21 cellular contexts compared by ENCODE assay signal in genomic region chr2:168443818-168444217, GRCh38. TPM values are rescaled to one million over a fixed set of nuclear protein-coding genes. Genes with fewer than 3 reads are reported as not detected.
DNase-seq lines count a peak whose midpoint lies in the region; ATAC-seq and TF ChIP-seq lines count a peak whose summit lies in the region.
"Had no signal": no experiment of that assay in that cellular context is flagged by ENCODE, and none has a peak within 500 bp of the region (broad histone marks: within the 10 kb centered on the region; RNA-seq: fewer than 3 reads in every experiment).

No MANE protein-coding gene starts in this region.

- TF ChIP-seq CTCF in mammary epithelial cell (conservative IDR thresholded peaks at IDR 0.05 in 1 of 2, IDR thresholded peaks at IDR 0.05 in 1 of 2; ENCODE audit: extremely low read depth in 1 of 2, insufficient read depth in 1 of 2, low read depth in 1 of 2, low read length in 2 of 2) (peak; percentile 25 to 59), MCF 10A (IDR thresholded peaks at IDR 0.05; ENCODE audit: unreplicated experiment) (no peak), cardiac fibroblast (IDR thresholded peaks at IDR 0.05; ENCODE audit: low read depth, low read length) (peak; percentile 4), liver (IDR thresholded peaks at IDR 0.05; ENCODE audit: low read depth, low read length, missing input control) (peak; percentile 2), transverse colon (IDR thresholded peaks at IDR 0.05) (no peak)

- H3K79me2 ChIP-seq in mammary epithelial cell (ENCODE audit: insufficient read depth, low read length) (no peaks in the 10 kb centered on the region), Karpas-422 (ENCODE audit: low read length) (no peaks in the 10 kb centered on the region)

- peaks cover 7% of the 10 kb centered on the region for H3K9me3 Mint-ChIP-seq in MCF 10A (ENCODE audit: unreplicated experiment)

- H4K20me1 ChIP-seq in mammary epithelial cell (ENCODE audit: insufficient read depth, low read length), result no peaks in the 10 kb centered on the region
- no peaks in the 10 kb centered on the region for H4K20me1 ChIP-seq in Karpas-422 (ENCODE audit: insufficient read depth, low read depth, low read length)
- H4K20me1 ChIP-seq: BLaER1 treated with 17β-estradiol and CSF1 and Interleukin-3, amounts not matched to agents 10 nM and 100 nM had no signal

- BruUV-seq in mammary epithelial cell (replicated peaks; lab: Mats Ljungman, UMichigan) (no TSS peak), MCF 10A (replicated peaks; lab: Mats Ljungman, UMichigan) (no TSS peak)

- intact Hi-C loops in mammary epithelial cell (cut with micrococcal nuclease) (loop anchor here (2.0 to 5.0 kb wide), 3 partner anchors 97 to 315 kb away; no protein-coding TSS in a partner anchor), MCF 10A (cut with micrococcal nuclease) (no loop called here), transverse colon (cut with DNase I; ENCODE audit: low total_unique reads) (no loop called here)

- no peaks in the 10 kb centered on the region for H3K9me2 ChIP-seq in Karpas-422 (replicated peaks; ENCODE audit: insufficient read depth, low read length)

- H3K4me2 ChIP-seq in mammary epithelial cell (ENCODE audit: insufficient read depth, low read depth, low read length), result no peak overlapping the region
- H3K4me2 ChIP-seq in Karpas-422 (ENCODE audit: low read depth, low read length, poor library complexity, severe bottlenecking), result no peak overlapping the region
- H3K4me2 ChIP-seq: BLaER1 treated with 17β-estradiol and CSF1 and Interleukin-3, amounts not matched to agents 10 nM and 100 nM had no signal

- DNase-seq in mammary epithelial cell, result peak; percentile 42
- DNase-seq in MCF 10A (ENCODE audit: unreplicated experiment), result no peak
- peak; percentile 40 for DNase-seq in Karpas-422
- DNase-seq in cardiac fibroblast (ENCODE audit: low read depth in 2 of 2), result no peak
- DNase-seq in NCI-H446 (lab: John Stamatoyannopoulos, UW), result no peak
- DNase-seq in transverse colon, result no peak
- DNase-seq: activated CD4-positive, alpha-beta T cell treated with anti-CD3 and anti-CD28 coated beads for 1 hour; activated effector memory CD4-positive, alpha-beta T cell treated with anti-CD3 and anti-CD28 coated beads, Interleukin-2, amount 50 U/mL, for 16 hours; Caco-2; effector memory CD4-positive, alpha-beta T cell; KBM-7; NCI-H1694 treated with DMSO at 0.1 percent for 48 hours; SHP77; stimulated activated CD8-positive, alpha-beta memory T cell treated with anti-CD3 and anti-CD28 coated beads, Interleukin-4, amount 100 ng/mL, for 48 hours; stomach; tibial artery had no signal

- peaks cover 9% of the 10 kb centered on the region for H3K4me1 Mint-ChIP-seq in MCF 10A (ENCODE audit: insufficient read depth, unreplicated experiment)

- no peak overlapping the region for H3K27ac Mint-ChIP-seq in MCF 10A (ENCODE audit: low read depth, unreplicated experiment)

- peaks cover 3% of the 10 kb centered on the region for H3K9me3 ChIP-seq in mammary epithelial cell (replicated peaks; ENCODE audit: insufficient read depth, low read length)
- no peaks in the 10 kb centered on the region for H3K9me3 ChIP-seq in Karpas-422 (ENCODE audit: low read length)
- H3K9me3 ChIP-seq in liver (ENCODE audit: control insufficient read depth in 4 of 4, low read length in 3 of 4), result no peaks in the 10 kb centered on the region
- H3K9me3 ChIP-seq in transverse colon, result peaks cover 0 to 4% of the 10 kb centered on the region in 2 donors
- H3K9me3 ChIP-seq: prostate gland, tibial artery had no signal

- TF ChIP-seq RAD21 in liver (IDR thresholded peaks at IDR 0.05), result peak; percentile 31 to 65

- TF ChIP-seq POLR2A in transverse colon (IDR thresholded peaks at IDR 0.05), result no peak

- H3K27me3 ChIP-seq in mammary epithelial cell (ENCODE audit: insufficient read depth, low read length) (no peaks in the 10 kb centered on the region), Karpas-422 (ENCODE audit: low read length) (no peaks in the 10 kb centered on the region), liver (ENCODE audit: control insufficient read depth in 4 of 4, insufficient read depth in 4 of 4, low read length in 3 of 4) (no peaks in the 10 kb centered on the region), transverse colon (no peaks in the 10 kb centered on the region)
- H3K27me3 ChIP-seq: BLaER1 treated with 17β-estradiol and CSF1 and Interleukin-3, amounts not matched to agents 10 nM and 100 nM; stomach; tibial artery had no signal

- no peak for ATAC-seq in GM18517 (IDR thresholded peaks at IDR 0.05; ENCODE audit: unreplicated experiment)
- ATAC-seq: esophagus mucosa had no signal

- H2AFZ ChIP-seq in mammary epithelial cell (ENCODE audit: low read depth, low read length), result no peak overlapping the region
- H2AFZ ChIP-seq in Karpas-422 (ENCODE audit: low read length), result no peak overlapping the region

- in situ Hi-C loops in mammary epithelial cell (cut with MboI; ENCODE audit: low sequenced_read_pairs in 2 of 2), result no loop called here
- in situ Hi-C loops in transverse colon (cut with MboI; ENCODE audit: low pct_ligation_motif_present in 1 of 4, low pct_unique_long_range_greater_than_20kb in 1 of 4, low sequenced_read_pairs in 3 of 4), result no loop called here

- H3K27ac ChIP-seq in mammary epithelial cell (ENCODE audit: insufficient read depth, low read depth, low read length) (no peak overlapping the region), Karpas-422 (ENCODE audit: low read length) (no peak overlapping the region), liver (ENCODE audit: low read depth in 1 of 2, low read length in 2 of 2) (no peak overlapping the region), transverse colon (no peak overlapping the region)
- H3K27ac ChIP-seq: BLaER1 treated with 17β-estradiol and CSF1 and Interleukin-3, amounts not matched to agents 10 nM and 100 nM; prostate gland; stomach; tibial artery had no signal

- no peak overlapping the region for H3K9ac ChIP-seq in mammary epithelial cell (ENCODE audit: insufficient read depth, low read length)
- H3K9ac ChIP-seq in Karpas-422 (ENCODE audit: low read length), result no peak overlapping the region
- H3K9ac ChIP-seq in liver (ENCODE audit: low read depth in 1 of 2, low read length in 2 of 2), result no peak overlapping the region
- H3K9ac ChIP-seq: BLaER1 treated with 17β-estradiol and CSF1 and Interleukin-3, amounts not matched to agents 10 nM and 100 nM had no signal

- no peaks in the 10 kb centered on the region for H3K36me3 ChIP-seq in mammary epithelial cell (ENCODE audit: insufficient read depth, low read length)
- H3K36me3 ChIP-seq in Karpas-422 (ENCODE audit: insufficient read depth, low read length), result no peaks in the 10 kb centered on the region
- no peaks in the 10 kb centered on the region for H3K36me3 ChIP-seq in liver (ENCODE audit: control insufficient read depth in 4 of 4, insufficient read depth in 3 of 4, low read depth in 1 of 4, low read length in 3 of 4)
- H3K36me3 ChIP-seq in transverse colon, result no peaks in the 10 kb centered on the region
- H3K36me3 ChIP-seq: BLaER1 treated with 17β-estradiol and CSF1 and Interleukin-3, amounts not matched to agents 10 nM and 100 nM; prostate gland; stomach; tibial artery had no signal

- H3K4me3 ChIP-seq in mammary epithelial cell (replicated peaks in 1 of 3; ENCODE audit: insufficient read depth in 1 of 3, low read depth in 2 of 3, low read length in 3 of 3), result no peak overlapping the region
- H3K4me3 ChIP-seq in Karpas-422 (ENCODE audit: low read length), result no peak overlapping the region
- H3K4me3 ChIP-seq in cardiac fibroblast (replicated peaks in 1 of 2; ENCODE audit: low read depth in 2 of 2, low read length in 2 of 2), result no peak overlapping the region
- H3K4me3 ChIP-seq in liver (ENCODE audit: low read depth in 1 of 3, low read length in 3 of 3), result no peak overlapping the region
- H3K4me3 ChIP-seq in transverse colon, result no peak overlapping the region
- H3K4me3 ChIP-seq: BLaER1 treated with 17β-estradiol and CSF1 and Interleukin-3, amounts not matched to agents 10 nM and 100 nM; prostate gland; stomach; tibial artery had no signal

- TF ChIP-seq EP300 in transverse colon (IDR thresholded peaks at IDR 0.05; ENCODE audit: low read depth), result no peak

- H3K4me1 ChIP-seq in mammary epithelial cell (ENCODE audit: insufficient read depth, low read length), result no peaks in the 10 kb centered on the region
- peaks cover 9% of the 10 kb centered on the region for H3K4me1 ChIP-seq in Karpas-422 (ENCODE audit: low read length)
- H3K4me1 ChIP-seq in liver (ENCODE audit: control insufficient read depth in 4 of 4, insufficient read depth in 4 of 4, low read length in 3 of 4), result peaks cover 0 to 10% (median 2%) of the 10 kb centered on the region in 4 donors
- no peaks in the 10 kb centered on the region for H3K4me1 ChIP-seq in transverse colon
- H3K4me1 ChIP-seq: Caco-2, prostate gland had no signal

- POLR2A ChIA-PET in MCF 10A (lab: Yijun Ruan, JAX), result interaction anchor here (0.7 kb wide), 1 partner anchor 14 kb away, joined by 3 read pairs; no protein-coding TSS in a partner anchor

- no peaks in the 10 kb centered on the region for H3K36me3 Mint-ChIP-seq in MCF 10A (ENCODE audit: insufficient read depth, unreplicated experiment)

- CTCF ChIA-PET in mammary epithelial cell (lab: Charles Lee; ENCODE audit: low non-redundant PET) (no interaction called here), MCF 10A (lab: Yijun Ruan, JAX) (interaction anchor here (0.7 kb wide), 1 partner anchor 8 kb away, joined by 3 read pairs; no protein-coding TSS in a partner anchor)

- dilution Hi-C loops in mammary epithelial cell (cut with HindIII; ENCODE audit: low sequenced_read_pairs), result no loop called here

- no peak overlapping the region for H3K4me3 Mint-ChIP-seq in MCF 10A (ENCODE audit: unreplicated experiment)

- no peaks in the 10 kb centered on the region for H3K27me3 Mint-ChIP-seq in MCF 10A (ENCODE audit: insufficient read depth, unreplicated experiment)

RNA-seq across cellular contexts. Expression of gene CERS6, which starts 12.3 kb away (rescaled TPM):
- 10 to 100 TPM; 34.9 to 74.5 TPM for total RNA-seq in mammary epithelial cell
- 15.4 TPM for polyA plus RNA-seq in mammary epithelial cell
- polyA minus RNA-seq in mammary epithelial cell, result 40.2 TPM
- total RNA-seq in MCF 10A (2022), result 24.3 and 27.4 TPM in 2 replicates
- total RNA-seq in Karpas-422 (2014; rRNA removed; shearing (Covaris generic); ENCODE audit: low replicate concordance), result not detected in 2 replicates
- total RNA-seq in liver, result 10 to 100 TPM; 13.5 to 20.4 TPM
- polyA plus RNA-seq in liver, result 1 to 10 TPM; 4.2 to 6.8 TPM
- 10 to 100 TPM; 42.3 to 62.1 (median 50.6) TPM for total RNA-seq in transverse colon

Comparison
In these comparisons a context has a peak if more than half of its experiments do, and no peak if none do; other contexts are left out.
1. DNase-seq: peak in mammary epithelial cell (single experiment) and Karpas-422 (single experiment); none in MCF 10A (single experiment), cardiac fibroblast (0 of 2), NCI-H446 (0 of 2) and transverse colon (single experiment).
2. CTCF ChIP-seq: peak in mammary epithelial cell (2 of 2), cardiac fibroblast (single experiment) and liver (single experiment); none in MCF 10A (single experiment) and transverse colon (0 of 5).
3. RNA of gene CERS6, which starts 12.3 kb away (total RNA-seq): 34.9 to 74.5 TPM in mammary epithelial cell, 42.3 to 62.1 TPM in transverse colon, 24.3 to 27.4 TPM in MCF 10A and 13.5 to 20.4 TPM in liver; not detected in Karpas-422; every median in the first group is over 10 times any median in the second.